31 cellular contexts compared by ENCODE assay signal in genomic region chr5:111472096-111472495, GRCh38. TPM values are rescaled to one million over a fixed set of nuclear protein-coding genes. Genes with fewer than 3 reads are reported as not detected.
A peak's percentile ranks its signal among the peaks of the same experiment; 100 is the strongest.
DNase-seq lines count a peak whose midpoint lies in the region; ATAC-seq and TF ChIP-seq lines count a peak whose summit lies in the region.
"Had no signal": no experiment of that assay in that cellular context is flagged by ENCODE, and none has a peak within 500 bp of the region (broad histone marks: within the 10 kb centered on the region; RNA-seq: fewer than 3 reads in every experiment).

No MANE protein-coding gene starts in this region.

- H3K27me3 Mint-ChIP-seq in activated T-cell treated with anti-CD3 and anti-CD28 coated beads, Interleukin-2, amount 50 U/mL, for 24 hours, result no peaks in the 10 kb centered on the region
- no peaks in the 10 kb centered on the region for H3K27me3 Mint-ChIP-seq in activated T-cell treated with anti-CD3 and anti-CD28 coated beads, Interleukin-2, amount 50 U/mL, for 72 hours (ENCODE audit: low read depth)
- no peaks in the 10 kb centered on the region for H3K27me3 Mint-ChIP-seq in effector memory CD8-positive, alpha-beta T cell
- H3K27me3 Mint-ChIP-seq: activated CD4-positive, alpha-beta memory T cell treated with anti-CD3 and anti-CD28 coated beads for 36 hours; central memory CD8-positive, alpha-beta T cell; memory B cell had no signal

- H3K9ac ChIP-seq in smooth muscle cell (ENCODE audit: low read depth), result no peak overlapping the region
- H3K9ac ChIP-seq: neural progenitor cell, parathyroid adenoma had no signal

- no peaks in the 10 kb centered on the region for H3F3A ChIP-seq in smooth muscle cell (ENCODE audit: low read depth)

- no peak for ATAC-seq in activated T-cell treated with anti-CD3 and anti-CD28 coated beads, Interleukin-2, amount 50 U/mL, for 72 hours (replicated peaks in 1 of 2)
- peak; percentile 4 for ATAC-seq in GM18909 (IDR thresholded peaks at IDR 0.05; ENCODE audit: poor library complexity, unreplicated experiment)
- peak; percentile 15 for ATAC-seq in HG02885 (IDR thresholded peaks at IDR 0.05; ENCODE audit: poor library complexity, unreplicated experiment)
- ATAC-seq in effector memory CD8-positive, alpha-beta T cell (replicated peaks), result no peak
- no peak for ATAC-seq in HG03097 (IDR thresholded peaks at IDR 0.05; ENCODE audit: low FRiP score, unreplicated experiment)
- ATAC-seq: activated CD4-positive, CD25-positive, alpha-beta regulatory T cell treated with anti-CD3 and anti-CD28 coated beads, Interleukin-2, amount 50 U/mL, for 24 hours; stimulated activated naive CD8-positive, alpha-beta T cell treated with anti-CD3 and anti-CD28 coated beads, Interleukin-15, Interleukin-2, amounts not matched to agents 100 U/mL and 50 U/mL, for 24 hours had no signal

- H4K20me1 ChIP-seq in smooth muscle cell (ENCODE audit: low read depth), result no peaks in the 10 kb centered on the region

- peaks cover 54% of the 10 kb centered on the region for H3K36me3 Mint-ChIP-seq in activated T-cell treated with anti-CD3 and anti-CD28 coated beads, Interleukin-2, amount 50 U/mL, for 24 hours (ENCODE audit: low read depth)
- H3K36me3 Mint-ChIP-seq in activated T-cell treated with anti-CD3 and anti-CD28 coated beads, Interleukin-2, amount 50 U/mL, for 72 hours (ENCODE audit: insufficient read depth in 2 of 2), result peaks cover 0 to 4% of the 10 kb centered on the region in 2 donors
- peaks cover 14% of the 10 kb centered on the region for H3K36me3 Mint-ChIP-seq in effector memory CD8-positive, alpha-beta T cell (ENCODE audit: insufficient read depth)
- H3K36me3 Mint-ChIP-seq: memory B cell, neural progenitor cell had no signal

- TF ChIP-seq CTCF in smooth muscle cell (IDR thresholded peaks at IDR 0.05; ENCODE audit: borderline replicate concordance, insufficient read depth, poor library complexity, severe bottlenecking), result no peak

- H3K4me2 ChIP-seq in smooth muscle cell, result no peak overlapping the region
- H3K4me2 ChIP-seq: neural progenitor cell had no signal

- no peak for DNase-seq in activated T-cell treated with anti-CD3 and anti-CD28 coated beads, Interleukin-2, amount 50 U/mL, for 24 hours
- no peak for DNase-seq in activated T-cell treated with anti-CD3 and anti-CD28 coated beads, Interleukin-2, amount 50 U/mL, for 72 hours
- no peak for DNase-seq in effector memory CD8-positive, alpha-beta T cell
- DNase-seq in middle frontal gyrus (ENCODE audit: extremely low spot score, low spot score) (no peak), smooth muscle cell (lab: John Stamatoyannopoulos, UW; ENCODE audit: unreplicated experiment) (no peak)
- DNase-seq: activated CD4-positive, alpha-beta memory T cell treated with anti-CD3 and anti-CD28 coated beads for 36 hours; activated CD8-positive, alpha-beta memory T cell treated with anti-CD3 and anti-CD28 coated beads, Interleukin-2, amount 50 U/mL, for 48 hours; Calu3; dermis blood vessel endothelial cell; DND-41; foreskin fibroblast; Karpas-422; NCI-H1417 treated with DMSO at 0.1 percent for 48 hours; NCI-H2081; NCI-H345; Peyer's patch; SHP77; stimulated activated naive CD8-positive, alpha-beta T cell treated with anti-CD3 and anti-CD28 coated beads, Interleukin-15, Interleukin-2, amounts not matched to agents 100 U/mL and 50 U/mL, for 24 hours; T-helper 2 cell; testis had no signal

- H3K9me3 ChIP-seq in smooth muscle cell (replicated peaks; ENCODE audit: low read depth), result no peaks in the 10 kb centered on the region
- H3K9me3 ChIP-seq: esophagus muscularis mucosa, HAP-1, Peyer's patch, testis had no signal

- no peaks in the 10 kb centered on the region for H3K4me1 ChIP-seq in smooth muscle cell (ENCODE audit: low read depth)
- H3K4me1 ChIP-seq: esophagus muscularis mucosa, HAP-1, neural progenitor cell, parathyroid adenoma, Peyer's patch had no signal

- H3K4me1 Mint-ChIP-seq in activated T-cell treated with anti-CD3 and anti-CD28 coated beads, Interleukin-2, amount 50 U/mL, for 24 hours (ENCODE audit: low read depth), result peaks cover 6% of the 10 kb centered on the region
- H3K4me1 Mint-ChIP-seq in activated T-cell treated with anti-CD3 and anti-CD28 coated beads, Interleukin-2, amount 50 U/mL, for 72 hours (ENCODE audit: low read depth), result no peaks in the 10 kb centered on the region
- no peaks in the 10 kb centered on the region for H3K4me1 Mint-ChIP-seq in effector memory CD8-positive, alpha-beta T cell (ENCODE audit: low read depth in 2 of 2)
- H3K4me1 Mint-ChIP-seq: central memory CD8-positive, alpha-beta T cell; neural progenitor cell had no signal

- no peak overlapping the region for H3K4me3 ChIP-seq in smooth muscle cell
- H3K4me3 ChIP-seq: esophagus muscularis mucosa, HAP-1, neural progenitor cell, Peyer's patch, skin epidermis, testis had no signal

- no peak overlapping the region for H3K4me3 Mint-ChIP-seq in activated T-cell treated with anti-CD3 and anti-CD28 coated beads, Interleukin-2, amount 50 U/mL, for 24 hours
- H3K4me3 Mint-ChIP-seq in activated T-cell treated with anti-CD3 and anti-CD28 coated beads, Interleukin-2, amount 50 U/mL, for 72 hours, result no peak overlapping the region
- H3K4me3 Mint-ChIP-seq in effector memory CD8-positive, alpha-beta T cell, result no peak overlapping the region
- H3K4me3 Mint-ChIP-seq: activated CD4-positive, alpha-beta memory T cell treated with anti-CD3 and anti-CD28 coated beads for 36 hours; central memory CD8-positive, alpha-beta T cell; memory B cell; neural progenitor cell had no signal

- no peaks in the 10 kb centered on the region for H3K27me3 ChIP-seq in smooth muscle cell (ENCODE audit: low read depth)
- H3K27me3 ChIP-seq: esophagus muscularis mucosa, neural progenitor cell, Peyer's patch, testis had no signal

- no peaks in the 10 kb centered on the region for H3K36me3 ChIP-seq in smooth muscle cell (ENCODE audit: low read depth)
- H3K36me3 ChIP-seq: esophagus muscularis mucosa, HAP-1, neural progenitor cell, Peyer's patch had no signal

- no peaks in the 10 kb centered on the region for H3K79me2 ChIP-seq in smooth muscle cell (ENCODE audit: low read depth)
- H3K79me2 ChIP-seq: parathyroid adenoma had no signal

- 93% methylated on average over 3 of the region's 3 CpGs for WGBS in smooth muscle cell (ENCODE audit: low lambda C conversion rate)

- H3K27ac ChIP-seq in smooth muscle cell (ENCODE audit: low read depth), result no peak overlapping the region
- H3K27ac ChIP-seq: esophagus muscularis mucosa, neural progenitor cell, parathyroid adenoma, Peyer's patch, skin epidermis, testis had no signal

- H3K27ac Mint-ChIP-seq in activated T-cell treated with anti-CD3 and anti-CD28 coated beads, Interleukin-2, amount 50 U/mL, for 24 hours, result peak overlapping the region; percentile 57
- no peak overlapping the region for H3K27ac Mint-ChIP-seq in activated T-cell treated with anti-CD3 and anti-CD28 coated beads, Interleukin-2, amount 50 U/mL, for 72 hours
- peak overlapping the region; percentile 22 to 26 for H3K27ac Mint-ChIP-seq in effector memory CD8-positive, alpha-beta T cell
- H3K27ac Mint-ChIP-seq: memory B cell, neural progenitor cell had no signal

- H3K9me3 Mint-ChIP-seq in activated T-cell treated with anti-CD3 and anti-CD28 coated beads, Interleukin-2, amount 50 U/mL, for 24 hours, result peaks cover 2% of the 10 kb centered on the region
- peaks cover 0 to 2% of the 10 kb centered on the region in 2 donors for H3K9me3 Mint-ChIP-seq in activated T-cell treated with anti-CD3 and anti-CD28 coated beads, Interleukin-2, amount 50 U/mL, for 72 hours
- H3K9me3 Mint-ChIP-seq in effector memory CD8-positive, alpha-beta T cell, result no peaks in the 10 kb centered on the region
- H3K9me3 Mint-ChIP-seq: activated CD4-positive, alpha-beta memory T cell treated with anti-CD3 and anti-CD28 coated beads for 36 hours; central memory CD8-positive, alpha-beta T cell; memory B cell; neural progenitor cell had no signal

- no peak overlapping the region for H2AFZ ChIP-seq in smooth muscle cell (ENCODE audit: low read depth)
- H2AFZ ChIP-seq: neural progenitor cell, parathyroid adenoma had no signal

RNA-seq across cellular contexts. Expression of gene STARD4, which starts 40.2 kb away (rescaled TPM):
- total RNA-seq in activated T-cell treated with anti-CD3 and anti-CD28 coated beads, Interleukin-2, amount 50 U/mL, for 72 hours, result 10 to 100 TPM; 28.9 to 47.4 TPM
- 123 and 152 TPM in 2 replicates for total RNA-seq in smooth muscle cell
- polyA plus RNA-seq in smooth muscle cell, result 32.8 and 41.7 TPM in 2 replicates

Comparison
In these comparisons a context has a peak if more than half of its experiments do, and no peak if none do; other contexts are left out.
1. ATAC-seq: peak in GM18909 (single experiment) and HG02885 (single experiment); none in activated T-cell treated with anti-CD3 and anti-CD28 coated beads, Interleukin-2, amount 50 U/mL, for 72 hours (0 of 2), effector memory CD8-positive, alpha-beta T cell (single experiment) and HG03097 (single experiment).